Comparison of ENCODE assay signal across 1 cellular context in genomic region chr4:40908297-40908696, GRCh38.
TF ChIP-seq lines count a peak whose summit lies in the region.

No MANE protein-coding gene starts in this region.

TF ChIP-seq in SK-N-SH, 30 proteins besides CTCF, POLR2A, EP300 and RAD21 (continued from another document):
- no peak for TF ChIP-seq IRF3 (IDR thresholded peaks at IDR 0.05; ENCODE audit: low read depth, low read length)
- no peak for TF ChIP-seq USF1 (IDR thresholded peaks at IDR 0.05; ENCODE audit: borderline replicate concordance, low read depth)
- no peak for TF ChIP-seq NFIC (IDR thresholded peaks at IDR 0.05; ENCODE audit: borderline replicate concordance)
- TF ChIP-seq USF2 (IDR thresholded peaks at IDR 0.05; ENCODE audit: borderline replicate concordance, low read depth, low read length), result no peak
- TF ChIP-seq EZH2phosphoT487 (IDR thresholded peaks at IDR 0.05; ENCODE audit: borderline replicate concordance, low read depth), result no peak
- no peak for TF ChIP-seq FOXJ3 (CRISPR knock-in tag; IDR thresholded peaks at IDR 0.05)
- TF ChIP-seq POLR2AphosphoS5 (IDR thresholded peaks at IDR 0.05; ENCODE audit: low read depth, low read length), result no peak
- no peak for TF ChIP-seq JUND (IDR thresholded peaks at IDR 0.05)
- no peak for TF ChIP-seq FOXM1 (IDR thresholded peaks at IDR 0.05; ENCODE audit: low read depth)
- no peak for TF ChIP-seq REST (IDR thresholded peaks at IDR 0.05; ENCODE audit: low read depth, low read length)
- TF ChIP-seq TEAD4 (IDR thresholded peaks at IDR 0.05; ENCODE audit: borderline replicate concordance, insufficient read depth), result no peak
- no peak for TF ChIP-seq TAF1 (IDR thresholded peaks at IDR 0.05; ENCODE audit: borderline replicate concordance, low read depth, low read length)
- TF ChIP-seq ELF1 (IDR thresholded peaks at IDR 0.05), result no peak
